ENCODE assay signal across 1 cellular context in the genomic region with DNA sequence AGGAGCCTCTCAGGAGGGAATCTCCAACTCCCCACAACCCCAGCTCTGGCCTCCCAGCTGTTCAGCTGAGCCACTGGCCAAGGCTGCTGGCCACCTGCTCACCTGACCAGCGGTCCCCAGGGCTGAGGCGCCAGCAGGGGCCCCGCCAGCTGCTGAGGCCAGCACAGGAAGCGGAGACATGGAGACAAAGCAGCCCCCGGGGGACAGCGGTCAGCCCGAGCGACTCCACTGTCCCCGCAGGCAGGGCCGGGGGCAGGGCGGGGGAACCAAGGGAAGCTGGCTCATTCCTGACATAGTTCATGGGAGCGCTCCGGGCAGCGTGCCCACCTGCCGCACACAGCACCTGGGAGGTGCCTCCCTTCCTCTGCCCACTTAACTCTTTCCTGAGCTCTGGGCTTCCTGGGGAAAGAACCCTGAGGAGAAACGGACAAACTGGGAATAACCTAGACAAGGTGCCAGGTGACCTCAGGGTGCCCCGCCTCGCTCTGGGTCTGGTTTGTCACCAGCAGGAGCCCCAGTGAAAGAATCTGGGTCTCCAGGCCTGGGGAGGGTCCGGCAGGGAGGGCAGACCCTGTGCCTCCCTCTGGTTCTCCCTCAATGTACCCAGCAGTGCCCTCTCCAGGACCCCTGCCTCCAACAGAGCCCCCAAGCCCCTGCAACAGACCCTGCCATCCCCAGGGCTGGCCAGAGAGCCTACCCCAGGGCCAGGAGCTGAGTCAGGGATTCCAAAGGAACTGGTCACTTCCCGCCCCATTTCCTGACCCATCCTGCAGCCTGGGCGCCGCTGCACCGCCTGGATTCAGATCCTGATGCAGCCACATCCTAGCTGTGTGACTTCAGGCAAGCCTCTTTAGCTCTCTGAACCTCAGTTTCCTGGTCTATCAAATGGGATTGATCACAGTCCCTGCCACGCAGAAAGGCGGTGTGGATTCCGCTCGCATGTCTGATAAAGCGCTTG.
A peak's percentile ranks its signal among the peaks of the same experiment; 100 is the strongest.
TF ChIP-seq lines count a peak whose summit lies in the region.

No MANE protein-coding gene starts in this region.

TF ChIP-seq in H1, 55 proteins besides CTCF, POLR2A, EP300 and RAD21:
- TF ChIP-seq GTF2F1 (IDR thresholded peaks at IDR 0.05; ENCODE audit: borderline replicate concordance, low read depth, low read length), result no peak
- TF ChIP-seq FOSL1 (IDR thresholded peaks at IDR 0.05; ENCODE audit: insufficient read depth, low read depth, low read length), result no peak
- peak; percentile 12; the same call in 1 of the 2 replicates for TF ChIP-seq MAFK (IDR thresholded peaks at IDR 0.05; ENCODE audit: low read depth, low read length)
- TF ChIP-seq KDM1A (IDR thresholded peaks at IDR 0.05; ENCODE audit: borderline replicate concordance, low read length), result peak; percentile 58; the same call in 1 of the 2 replicates
- no peak for TF ChIP-seq SAP30 (IDR thresholded peaks at IDR 0.05; ENCODE audit: insufficient read depth, insufficient replicate concordance, low read length)
- no peak for TF ChIP-seq ZNF274 (IDR thresholded peaks at IDR 0.05; ENCODE audit: borderline replicate concordance, extremely low read depth, low read length)
- peak; percentile 32; the same call in 1 of the 2 replicates for TF ChIP-seq TEAD4 (IDR thresholded peaks at IDR 0.05; ENCODE audit: low read depth, low read length)
- no peak for TF ChIP-seq BRCA1 (IDR thresholded peaks at IDR 0.05; ENCODE audit: low read depth, low read length)
- TF ChIP-seq HDAC2 (IDR thresholded peaks at IDR 0.05; ENCODE audit: borderline replicate concordance in 1 of 2, low read depth in 2 of 2, low read length in 2 of 2), result no peak
- peak; percentile 11; the same call in 1 of the 2 replicates for TF ChIP-seq BACH1 (IDR thresholded peaks at IDR 0.05; ENCODE audit: low read length)
